8 cellular contexts compared by ENCODE assay signal in the genomic region with DNA sequence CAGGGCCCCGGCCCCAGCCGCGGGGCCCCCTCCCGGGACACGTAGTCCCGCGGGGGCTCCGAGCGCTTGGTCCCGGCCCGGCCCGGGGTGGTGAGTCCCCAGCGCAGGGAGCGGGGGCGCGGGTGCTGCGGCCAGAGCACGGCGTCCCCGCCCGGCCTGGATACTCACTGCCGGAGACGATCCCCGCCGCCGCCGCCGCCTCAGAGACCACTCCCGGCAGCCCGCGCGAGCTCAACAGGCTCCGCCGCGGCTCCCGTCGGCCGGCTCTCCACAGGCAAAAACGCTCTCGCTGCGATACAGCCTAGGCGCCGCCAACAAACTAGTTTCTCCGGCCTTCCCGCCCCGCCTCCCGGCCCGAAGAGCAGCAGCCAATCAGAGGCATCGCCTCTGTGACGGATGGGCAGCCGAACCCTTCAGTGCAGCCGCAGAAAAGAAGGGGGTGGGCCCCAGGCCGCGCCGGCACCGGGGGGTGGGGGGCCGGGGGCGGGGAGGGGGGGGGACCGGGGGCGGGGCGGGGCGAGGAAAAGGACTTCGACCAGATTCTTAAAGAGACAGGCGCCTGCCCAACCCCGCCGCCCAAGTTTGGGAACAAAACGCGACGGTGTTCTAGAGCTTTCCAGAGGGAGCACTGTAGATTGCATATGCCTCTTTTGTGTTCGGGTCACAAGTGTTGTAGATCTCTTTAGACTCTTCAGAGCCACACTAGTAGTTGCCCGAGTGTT. TPM values are rescaled to one million over a fixed set of nuclear protein-coding genes. Genes with fewer than 3 reads are reported as not detected.
A peak's percentile ranks its signal among the peaks of the same experiment; 100 is the strongest.
DNase-seq lines count a peak whose midpoint lies in the region; ATAC-seq, FAIRE-seq and TF ChIP-seq lines count a peak whose summit lies in the region.

A gene with protein sequence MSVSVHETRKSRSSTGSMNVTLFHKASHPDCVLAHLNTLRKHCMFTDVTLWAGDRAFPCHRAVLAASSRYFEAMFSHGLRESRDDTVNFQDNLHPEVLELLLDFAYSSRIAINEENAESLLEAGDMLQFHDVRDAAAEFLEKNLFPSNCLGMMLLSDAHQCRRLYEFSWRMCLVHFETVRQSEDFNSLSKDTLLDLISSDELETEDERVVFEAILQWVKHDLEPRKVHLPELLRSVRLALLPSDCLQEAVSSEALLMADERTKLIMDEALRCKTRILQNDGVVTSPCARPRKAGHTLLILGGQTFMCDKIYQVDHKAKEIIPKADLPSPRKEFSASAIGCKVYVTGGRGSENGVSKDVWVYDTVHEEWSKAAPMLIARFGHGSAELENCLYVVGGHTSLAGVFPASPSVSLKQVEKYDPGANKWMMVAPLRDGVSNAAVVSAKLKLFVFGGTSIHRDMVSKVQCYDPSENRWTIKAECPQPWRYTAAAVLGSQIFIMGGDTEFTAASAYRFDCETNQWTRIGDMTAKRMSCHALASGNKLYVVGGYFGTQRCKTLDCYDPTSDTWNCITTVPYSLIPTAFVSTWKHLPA (minus strand): TSS at position 328 of the 722 bp plus-strand sequence. CDS start 25,115 bp downstream, outside the sequence.

- peak within 1 kb of the TSS; percentile 35 to 85 (median 72); a peak in 6 of 7 replicates for H3K9ac ChIP-seq in H1 (replicated peaks in 1 of 4; ENCODE audit: extremely low read depth in 1 of 4, low read depth in 3 of 4, low read length in 3 of 4)
- H3K9ac ChIP-seq in mesendoderm (ENCODE audit: low read length), result peak within 1 kb of the TSS; percentile 86

- CTCF ChIA-PET in H1 (lab: Charles Lee; ENCODE audit: partially characterized antibody), result interaction anchor here (0.7 to 3.0 kb wide), 7 partner anchors 17 to 65 kb away, joined by 3 to 8 read pairs (median 3); no protein-coding TSS in a partner anchor

- FAIRE-seq in H1 (lab: Jason Lieb, UNC), result no peak

- H4K8ac ChIP-seq in H1 (ENCODE audit: extremely low read depth, insufficient read depth, low read length), result peak within 1 kb of the TSS; percentile 88
- no peak within 1 kb of the TSS for H4K8ac ChIP-seq in mesendoderm (ENCODE audit: low read depth, low read length)

- H3K4me2 ChIP-seq in H1 (ENCODE audit: insufficient read depth in 1 of 2, low read depth in 2 of 2, low read length in 2 of 2), result peak within 1 kb of the TSS; percentile 91 to 98
- peak within 1 kb of the TSS; percentile 81 for H3K4me2 ChIP-seq in mesendoderm (ENCODE audit: low read length)

- H3K14ac ChIP-seq in H1 (ENCODE audit: insufficient read length), result no peak within 1 kb of the TSS

- H3K4me3 ChIP-seq in H1 (ENCODE audit: extremely low read depth in 1 of 4, insufficient read depth in 2 of 4, low read depth in 3 of 4, low read length in 4 of 4) (peak within 1 kb of the TSS; percentile 59 to 94 (median 90)), mesendoderm (ENCODE audit: low read length) (peak within 1 kb of the TSS; percentile 79)

- POLR2A ChIA-PET in H1 (lab: Charles Lee; ENCODE audit: partially characterized antibody), result interaction anchor here (1.0 to 1.5 kb wide), 5 partner anchors 8 to 52 kb away, joined by 3 to 9 read pairs (median 5); no protein-coding TSS in a partner anchor

- H2BK12ac ChIP-seq in H1 (ENCODE audit: low read depth, low read length), result peak within 1 kb of the TSS; percentile 75; the same call in 1 of the 2 replicates

- H2BK5ac ChIP-seq in H1 (ENCODE audit: low read depth, low read length) (peak within 1 kb of the TSS; percentile 60; the same call in 1 of the 2 replicates), mesendoderm (ENCODE audit: low read length) (no peak within 1 kb of the TSS)

- peak within 1 kb of the TSS; percentile 71; the same call in 1 of the 2 replicates for H3K27ac ChIP-seq in H1 (ENCODE audit: low read depth, low read length)
- peak within 1 kb of the TSS; percentile 89 for H3K27ac ChIP-seq in mesendoderm (ENCODE audit: low read depth, low read length)

- H2BK15ac ChIP-seq in H1 (ENCODE audit: low read length), result no peak within 1 kb of the TSS
- no peak within 1 kb of the TSS for H2BK15ac ChIP-seq in mesendoderm (replicated peaks; ENCODE audit: low read depth)

- peaks cover 9 to 15% (median 12%) of the 10 kb centered on the region in 4 experiments for H3K4me1 ChIP-seq in H1 (replicated peaks in 1 of 4; ENCODE audit: control insufficient read depth in 3 of 4, insufficient read depth in 4 of 4, low read length in 3 of 4)
- H3K4me1 ChIP-seq in mesendoderm (ENCODE audit: control insufficient read depth, low read depth, low read length), result peaks cover 10% of the 10 kb centered on the region

- peak; percentile 93 for DNase-seq in COLO668 (lab: John Stamatoyannopoulos, UW; ENCODE audit: unreplicated experiment)
- peak; percentile 94 for DNase-seq in HT-29 (ENCODE audit: low spot score)
- peak; percentile 94 for DNase-seq in NK-92 treated with Interleukin-12 subunit alpha and Interleukin-12 subunit beta, amount 100 ng/mL, for 24 hours (lab: John Stamatoyannopoulos, UW)
- peak; percentile 61 to 80 (median 77) for DNase-seq in activated CD8-positive, alpha-beta memory T cell treated with anti-CD3 and anti-CD28 coated beads for 48 hours (ENCODE audit: low read depth in 2 of 3, low spot score in 2 of 3)
- DNase-seq in H1 (ENCODE audit: low read depth in 1 of 2, low spot score in 2 of 2), result peak; percentile 75 to 86
- DNase-seq in mesendoderm, result peak; percentile 98
- peak; percentile 86 for DNase-seq in stimulated activated CD8-positive, alpha-beta memory T cell treated with anti-CD3 and anti-CD28 coated beads, Interleukin-12 subunit alpha, Interleukin-12 subunit beta, amount 100 ng/mL, for 4 hours (ENCODE audit: low read depth)

- H3K79me1 ChIP-seq in H1 (ENCODE audit: low read depth, low read length), result peaks cover 20% of the 10 kb centered on the region
- H3K79me1 ChIP-seq in mesendoderm (ENCODE audit: low read length), result peaks cover 22% of the 10 kb centered on the region

- H3K23me2 ChIP-seq in H1 (ENCODE audit: low read depth, low read length), result peaks cover 10% of the 10 kb centered on the region; the same call in 1 of the 2 replicates

- no peak for TF ChIP-seq POLR2A in H1 (IDR thresholded peaks at IDR 0.05; ENCODE audit: control extremely low read depth in 1 of 2, low read depth in 2 of 2, low read length in 2 of 2)

- peak within 1 kb of the TSS; percentile 37 for H2AFZ ChIP-seq in H1 (ENCODE audit: low read length)

- H3K23ac ChIP-seq in H1 (ENCODE audit: insufficient read length) (no peak within 1 kb of the TSS), mesendoderm (ENCODE audit: low read length) (peak within 1 kb of the TSS; percentile 85)

- no peak within 1 kb of the TSS for H3K56ac ChIP-seq in H1 (replicated peaks; ENCODE audit: insufficient read length, low read depth, low read length)
- H3K56ac ChIP-seq in mesendoderm (ENCODE audit: low read length), result peak within 1 kb of the TSS; percentile 92

- TF ChIP-seq CTCF in H1 (IDR thresholded peaks at IDR 0.05; ENCODE audit: control extremely low read depth in 1 of 3, insufficient read depth in 1 of 3, low read depth in 1 of 3, low read length in 3 of 3), result no peak

- no peak within 1 kb of the TSS for H4K91ac ChIP-seq in H1 (replicated peaks; ENCODE audit: insufficient read length, low read length)

- H3K27me3 ChIP-seq in H1 (replicated peaks in 1 of 4; ENCODE audit: control insufficient read depth in 3 of 4, extremely low read depth in 1 of 4, insufficient read depth in 3 of 4, low read length in 3 of 4) (peaks cover 0 to 4% (median 1%) of the 10 kb centered on the region in 4 experiments; a peak in 3 of 7 replicates), mesendoderm (ENCODE audit: insufficient read depth, low read length, poor library complexity) (no peaks in the 10 kb centered on the region)

- H3K9me3 ChIP-seq in H1 (ENCODE audit: insufficient read depth in 2 of 2, low read depth in 1 of 2, low read length in 1 of 2), result no peaks in the 10 kb centered on the region

- H3K4ac ChIP-seq in H1 (replicated peaks; ENCODE audit: insufficient read length, low read depth, low read length), result no peak within 1 kb of the TSS
- H3K4ac ChIP-seq in mesendoderm (ENCODE audit: low read depth, low read length), result no peak within 1 kb of the TSS

- H3K79me2 ChIP-seq in H1 (ENCODE audit: control insufficient read depth in 1 of 2, insufficient read depth in 2 of 2, low read length in 2 of 2), result peaks cover 22 to 42% of the 10 kb centered on the region in 2 experiments
- peaks cover 31% of the 10 kb centered on the region for H3K79me2 ChIP-seq in mesendoderm (ENCODE audit: control insufficient read depth, insufficient read depth, low read length)

- H3K18ac ChIP-seq in H1 (ENCODE audit: extremely low read depth, low read length) (peak within 1 kb of the TSS; percentile 90; the same call in 1 of the 2 replicates), mesendoderm (ENCODE audit: low read length) (peak within 1 kb of the TSS; percentile 98)

- H4K5ac ChIP-seq in H1 (ENCODE audit: insufficient read length, low read depth, low read length) (no peak within 1 kb of the TSS), mesendoderm (ENCODE audit: low read length) (peak within 1 kb of the TSS; percentile 23)

- no peaks in the 10 kb centered on the region for H3K36me3 ChIP-seq in H1 (ENCODE audit: control insufficient read depth in 2 of 4, insufficient read depth in 4 of 4, low read length in 3 of 4)
- H3K36me3 ChIP-seq in mesendoderm (ENCODE audit: control insufficient read depth, insufficient read depth, low read length), result no peaks in the 10 kb centered on the region

- WGBS in H1 (ENCODE audit: extremely low coverage in 1 of 2, insufficient coverage in 1 of 2, insufficient read length in 1 of 2, insufficient replicate concordance in 2 of 2, low coverage in 1 of 2, low lambda C conversion rate in 2 of 2, missing lambda C conversion rate in 1 of 2), 2 experiments, result 4% methylated on average over 36 of the region's 71 CpGs; no CpG with 5 or more reads in 1 of the 2 experiments
- no CpG with 5 or more reads among the region's 71 CpGs for WGBS in mesendoderm (ENCODE audit: extremely low coverage, insufficient coverage, low lambda C conversion rate)

- H4K20me1 ChIP-seq in H1 (replicated peaks in 1 of 2; ENCODE audit: control insufficient read depth in 1 of 2, insufficient read depth in 2 of 2, low read length in 2 of 2), result peaks cover 10 to 15% of the 10 kb centered on the region in 2 experiments

- H2BK20ac ChIP-seq in H1 (ENCODE audit: low read length), result no peak within 1 kb of the TSS; the same call in 1 of the 2 replicates

- no peak for TF ChIP-seq RAD21 in H1 (IDR thresholded peaks at IDR 0.05 in 1 of 2, conservative IDR thresholded peaks at IDR 0.05 in 1 of 2; ENCODE audit: low read depth in 2 of 2, low read length in 2 of 2)

- ATAC-seq in GM21360 (IDR thresholded peaks at IDR 0.05; ENCODE audit: unreplicated experiment), result peak; percentile 98

- TF ChIP-seq EP300 in H1 (IDR thresholded peaks at IDR 0.05; ENCODE audit: borderline replicate concordance in 1 of 2, low read depth in 2 of 2, low read length in 2 of 2), result no peak; a peak in 1 of 3 replicates

- H2BK120ac ChIP-seq in H1 (replicated peaks; ENCODE audit: low read depth, low read length) (peak within 1 kb of the TSS; percentile 3), mesendoderm (ENCODE audit: low read depth, low read length) (peak within 1 kb of the TSS; percentile 75)

- no peak within 1 kb of the TSS; the same call in 1 of the 2 replicates for H2AK5ac ChIP-seq in H1 (ENCODE audit: low read depth, low read length)
- H2AK5ac ChIP-seq in mesendoderm (ENCODE audit: low read length), result no peak within 1 kb of the TSS

RNA-seq across cellular contexts. Expression of the gene that starts here (rescaled TPM):
- total RNA-seq in HT-29 (2014; rRNA removed; shearing (Covaris generic)), result 17.9 and 23.6 TPM in 2 replicates
- total RNA-seq in H1 (2021; fragmentation: NEBNext Ultra II Directional; extraction: Animal tissue kit (Norgen Biotek cat#: 25700)), result 16.5 and 17.1 TPM in 2 replicates
- 22.0 and 28.6 TPM in 2 replicates for polyA plus RNA-seq in H1 (2011; rRNA removed)
- 19.5 TPM for polyA plus RNA-seq in H1 (2011; cell fraction: cytosol; rRNA removed)
- 35.3 TPM for polyA plus RNA-seq in H1 (2011; cell fraction: nucleus; rRNA removed)
- 10.2 to 16.3 TPM (median 14.4 TPM) in 4 replicates for polyA plus RNA-seq in H1 (2012, experiment 1 of 2)
- 13.3 TPM for polyA plus RNA-seq in H1 (2012, experiment 2 of 2)
- polyA plus RNA-seq in H1 (2013, experiment 1 of 2), result 7.5 TPM
- polyA plus RNA-seq in H1 (2013, experiment 2 of 2), result 6.3 TPM
- 17.1 and 19.3 TPM in 2 replicates for polyA minus RNA-seq in H1 (2011; rRNA and poly(A)+ RNA removed)
- 14.2 TPM for polyA minus RNA-seq in H1 (2011; cell fraction: cytosol; rRNA and poly(A)+ RNA removed)
- polyA minus RNA-seq in H1 (2011; cell fraction: nucleus; rRNA and poly(A)+ RNA removed), result 28.4 TPM
- 4.3 TPM for polyA plus RNA-seq in mesendoderm (2013, experiment 1 of 2)
- polyA plus RNA-seq in mesendoderm (2013, experiment 2 of 2), result 4.4 TPM

Comparison
In these comparisons a context has a peak if more than half of its experiments do, and no peak if none do; other contexts are left out.
1. Peak in every context shown above with its lines: DNase-seq, ATAC-seq, H3K4me3 ChIP-seq and H3K27ac ChIP-seq.